Comparison of ENCODE assay signal across 1 cellular context in genomic region chr9:132018957-132019405, GRCh38.
TF ChIP-seq lines count a peak whose summit lies in the region.

No MANE protein-coding gene starts in this region.

TF ChIP-seq in WTC11, 78 proteins besides CTCF, POLR2A, EP300 and RAD21 (continued from another document):
- TF ChIP-seq ZNF219 (CRISPR knock-in tag; IDR thresholded peaks at IDR 0.05; ENCODE audit: borderline replicate concordance), result no peak
- no peak for TF ChIP-seq JAZF1 (CRISPR knock-in tag; IDR thresholded peaks at IDR 0.05)
- TF ChIP-seq SP1 (CRISPR knock-in tag; conservative IDR thresholded peaks at IDR 0.05), result no peak
- no peak for TF ChIP-seq MXD4 (CRISPR knock-in tag; IDR thresholded peaks at IDR 0.05; ENCODE audit: borderline replicate concordance)
- TF ChIP-seq USF2 (CRISPR knock-in tag; IDR thresholded peaks at IDR 0.05), result no peak
- TF ChIP-seq ZNF416 (CRISPR knock-in tag; IDR thresholded peaks at IDR 0.05), result no peak
- TF ChIP-seq STAT6 (CRISPR knock-in tag; conservative IDR thresholded peaks at IDR 0.05; ENCODE audit: low read depth), result no peak
- TF ChIP-seq E2F4 (CRISPR knock-in tag; IDR thresholded peaks at IDR 0.05; ENCODE audit: borderline replicate concordance, low read depth), result no peak
- TF ChIP-seq ZNF396 (CRISPR knock-in tag; IDR thresholded peaks at IDR 0.05; ENCODE audit: borderline replicate concordance), result no peak
- no peak for TF ChIP-seq ZSCAN18 (CRISPR knock-in tag; IDR thresholded peaks at IDR 0.05)
- TF ChIP-seq TEAD4 (CRISPR knock-in tag; IDR thresholded peaks at IDR 0.05), result no peak
- TF ChIP-seq OVOL2 (CRISPR knock-in tag; IDR thresholded peaks at IDR 0.05; ENCODE audit: borderline replicate concordance), result no peak
- TF ChIP-seq ZNF121 (CRISPR knock-in tag; IDR thresholded peaks at IDR 0.05), result no peak
- TF ChIP-seq NR3C1 (CRISPR knock-in tag; conservative IDR thresholded peaks at IDR 0.05; ENCODE audit: low read depth), result no peak
TF ChIP-seq in WTC11: peak in this region for 0.
